Comparison of ENCODE assay signal across 9 cellular contexts in the genomic region with DNA sequence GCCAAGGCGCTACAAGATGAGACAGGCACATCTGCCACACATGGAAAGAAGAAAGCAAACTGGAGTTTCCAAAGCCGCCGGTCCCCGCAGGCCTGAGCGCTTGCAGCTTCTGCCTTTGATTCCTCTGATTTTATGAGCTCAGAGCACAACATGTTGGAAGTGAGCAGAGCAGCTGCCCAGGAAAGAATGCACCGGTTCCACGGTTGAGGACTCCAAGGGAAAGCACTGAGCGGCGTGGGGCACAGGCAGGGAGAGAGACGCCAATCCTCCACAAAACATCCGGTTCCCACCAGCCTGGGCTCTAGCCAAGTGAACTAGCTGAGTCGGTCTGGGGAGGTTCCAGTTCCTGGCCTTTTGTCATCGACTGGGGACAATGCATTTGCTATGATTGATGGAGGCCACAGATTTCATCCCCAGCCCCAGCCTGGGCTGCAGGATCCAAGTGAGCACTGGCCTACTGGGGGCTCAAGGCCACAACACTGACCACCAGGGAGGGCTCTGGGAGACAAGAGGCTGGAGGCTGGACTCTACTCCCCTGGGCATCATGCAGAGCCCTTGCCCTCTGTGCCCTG.
DNase-seq lines count a peak whose midpoint lies in the region; ATAC-seq, FAIRE-seq and TF ChIP-seq lines count a peak whose summit lies in the region.
"Had no signal": no experiment of that assay in that cellular context is flagged by ENCODE, and none has a peak within 500 bp of the region (broad histone marks: within the 10 kb centered on the region; RNA-seq: fewer than 3 reads in every experiment).

No MANE protein-coding gene starts in this region.

- no peaks in the 10 kb centered on the region for H3K27me3 ChIP-seq in CD8-positive, alpha-beta T cell (ENCODE audit: insufficient read depth, low read length)

- H3K27ac Mint-ChIP-seq in nephron progenitor cell = peak overlapping the region; percentile 97
- H3K27ac Mint-ChIP-seq in CD8-positive, alpha-beta T cell = no peak overlapping the region

- DNase-seq in A172 (ENCODE audit: low spot score) (peak; percentile 61), RCC 7860 (ENCODE audit: low spot score) (peak; percentile 89), fibroblast of peridontal ligament (ENCODE audit: extremely low read depth) (peak; percentile 53), nephron progenitor cell (peak; percentile 43), NCI-H82 (lab: John Stamatoyannopoulos, UW) (no peak), SKM-1 (lab: John Stamatoyannopoulos, UW; ENCODE audit: unreplicated experiment) (no peak)
- DNase-seq in activated T-cell treated with anti-CD3 and anti-CD28 coated beads, Interleukin-2, amount 50 U/mL, for 4 hours = no peak
- no peak for DNase-seq in CD8-positive, alpha-beta T cell

- peaks cover 26% of the 10 kb centered on the region for H3K9me3 Mint-ChIP-seq in nephron progenitor cell
- no peaks in the 10 kb centered on the region for H3K9me3 Mint-ChIP-seq in activated T-cell treated with anti-CD3 and anti-CD28 coated beads, Interleukin-2, amount 50 U/mL, for 4 hours
- H3K9me3 Mint-ChIP-seq in CD8-positive, alpha-beta T cell = peaks cover 2% of the 10 kb centered on the region
- H3K9me3 Mint-ChIP-seq: central memory CD8-positive, alpha-beta T cell had no signal

- no peak overlapping the region for H3K27ac ChIP-seq in CD8-positive, alpha-beta T cell (ENCODE audit: low read depth, low read length)

- H3K27me3 Mint-ChIP-seq in nephron progenitor cell (ENCODE audit: low read depth, poor library complexity) = peaks cover 5% of the 10 kb centered on the region
- no peaks in the 10 kb centered on the region for H3K27me3 Mint-ChIP-seq in activated T-cell treated with anti-CD3 and anti-CD28 coated beads, Interleukin-2, amount 50 U/mL, for 4 hours (ENCODE audit: low read depth)
- no peaks in the 10 kb centered on the region for H3K27me3 Mint-ChIP-seq in CD8-positive, alpha-beta T cell (ENCODE audit: low read depth)
- H3K27me3 Mint-ChIP-seq: central memory CD8-positive, alpha-beta T cell had no signal

- TF ChIP-seq CTCF in nephron progenitor cell (IDR thresholded peaks at IDR 0.05) = no peak
- TF ChIP-seq CTCF in CD8-positive, alpha-beta T cell (IDR thresholded peaks at IDR 0.05) = no peak

- POLR2A ChIA-PET in CD8-positive, alpha-beta T cell (lab: Charles Lee) = interaction anchor here (0.6 kb wide), 1 partner anchor 185 kb away, joined by 3 read pairs; no protein-coding TSS in a partner anchor

- H3K4me1 ChIP-seq in CD8-positive, alpha-beta T cell (ENCODE audit: insufficient read depth, low read length) = no peaks in the 10 kb centered on the region

- H3K36me3 Mint-ChIP-seq in nephron progenitor cell (ENCODE audit: low read depth) = peaks cover 5% of the 10 kb centered on the region
- no peaks in the 10 kb centered on the region for H3K36me3 Mint-ChIP-seq in activated T-cell treated with anti-CD3 and anti-CD28 coated beads, Interleukin-2, amount 50 U/mL, for 4 hours (ENCODE audit: insufficient read depth)
- no peaks in the 10 kb centered on the region for H3K36me3 Mint-ChIP-seq in CD8-positive, alpha-beta T cell

- peak; percentile 82 for FAIRE-seq in RCC 7860 (lab: Jason Lieb, UNC)

- ATAC-seq in activated T-cell treated with anti-CD3 and anti-CD28 coated beads, Interleukin-2, amount 50 U/mL, for 4 hours = no peak
- ATAC-seq in CD8-positive, alpha-beta T cell = no peak

- no peaks in the 10 kb centered on the region for H3K9me3 ChIP-seq in CD8-positive, alpha-beta T cell (ENCODE audit: low read length)

- H3K36me3 ChIP-seq in CD8-positive, alpha-beta T cell (ENCODE audit: insufficient read depth, low read length) = no peaks in the 10 kb centered on the region

- intact Hi-C loops in CD8-positive, alpha-beta T cell (cut with DNase I, micrococcal nuclease) = no loop called here

- no peak overlapping the region for H3K4me3 ChIP-seq in CD8-positive, alpha-beta T cell (ENCODE audit: low read depth, low read length)

- CTCF ChIA-PET in CD8-positive, alpha-beta T cell (lab: Charles Lee) = no interaction called here

- peaks cover 48% of the 10 kb centered on the region for H3K4me1 Mint-ChIP-seq in nephron progenitor cell
- H3K4me1 Mint-ChIP-seq in activated T-cell treated with anti-CD3 and anti-CD28 coated beads, Interleukin-2, amount 50 U/mL, for 4 hours (ENCODE audit: low read depth) = peaks cover 7% of the 10 kb centered on the region
- peaks cover 8% of the 10 kb centered on the region for H3K4me1 Mint-ChIP-seq in CD8-positive, alpha-beta T cell (ENCODE audit: low read depth)
- H3K4me1 Mint-ChIP-seq: central memory CD8-positive, alpha-beta T cell had no signal

- H3K4me3 Mint-ChIP-seq in nephron progenitor cell = no peak overlapping the region
- no peak overlapping the region for H3K4me3 Mint-ChIP-seq in activated T-cell treated with anti-CD3 and anti-CD28 coated beads, Interleukin-2, amount 50 U/mL, for 4 hours
- no peak overlapping the region for H3K4me3 Mint-ChIP-seq in CD8-positive, alpha-beta T cell
- H3K4me3 Mint-ChIP-seq: central memory CD8-positive, alpha-beta T cell had no signal

Comparison
In these comparisons a context has a peak if more than half of its experiments do, and no peak if none do; other contexts are left out.
1. DNase-seq: peak in A172 (single experiment), RCC 7860 (single experiment), fibroblast of peridontal ligament (single experiment) and nephron progenitor cell (single experiment); none in NCI-H82 (single experiment), activated T-cell treated with anti-CD3 and anti-CD28 coated beads, Interleukin-2, amount 50 U/mL, for 4 hours (single experiment), CD8-positive, alpha-beta T cell (0 of 7) and SKM-1 (single experiment).